11 cellular contexts compared by ENCODE assay signal in genomic region chr6:149499066-149499465, GRCh38. TPM values are rescaled to one million over a fixed set of nuclear protein-coding genes. Genes with fewer than 3 reads are reported as not detected.
DNase-seq lines count a peak whose midpoint lies in the region; ATAC-seq and TF ChIP-seq lines count a peak whose summit lies in the region.
"Had no signal": no experiment of that assay in that cellular context is flagged by ENCODE, and none has a peak within 500 bp of the region (broad histone marks: within the 10 kb centered on the region; RNA-seq: fewer than 3 reads in every experiment).

No MANE protein-coding gene starts in this region.

- no peak overlapping the region for H3K4me3 ChIP-seq in CD8-positive, alpha-beta T cell (ENCODE audit: low read depth, low read length)
- H3K4me3 ChIP-seq in brain microvascular endothelial cell (ENCODE audit: low read depth, low read length): no peak overlapping the region
- H3K4me3 ChIP-seq in mucosa of rectum (ENCODE audit: low read length in 2 of 2): no peak overlapping the region

- H3K27ac ChIP-seq in CD8-positive, alpha-beta T cell (ENCODE audit: low read depth, low read length): no peak overlapping the region
- H3K27ac ChIP-seq in brain microvascular endothelial cell: peak overlapping the region; percentile 23
- peak overlapping the region; percentile 48 to 56 for H3K27ac ChIP-seq in mucosa of rectum (ENCODE audit: low read depth in 2 of 2, low read length in 2 of 2)

- intact Hi-C loops in CD8-positive, alpha-beta T cell (cut with DNase I, micrococcal nuclease): no loop called here

- no peak overlapping the region for H3K9ac ChIP-seq in mucosa of rectum (ENCODE audit: low read depth in 1 of 2, low read length in 2 of 2)

- CTCF ChIA-PET in CD8-positive, alpha-beta T cell (lab: Charles Lee): interaction anchor here (0.6 to 2.0 kb wide), 3 partner anchors 18 to 157 kb away, joined by 4 to 10 read pairs (median 6); no protein-coding TSS in a partner anchor

- no peaks in the 10 kb centered on the region for H3K27me3 Mint-ChIP-seq in CD8-positive, alpha-beta T cell (ENCODE audit: low read depth)

- H3K9me3 ChIP-seq in CD8-positive, alpha-beta T cell (ENCODE audit: low read length): no peaks in the 10 kb centered on the region
- no peaks in the 10 kb centered on the region for H3K9me3 ChIP-seq in mucosa of rectum (ENCODE audit: control insufficient read depth in 2 of 2, low read length in 2 of 2)

- H3K4me1 Mint-ChIP-seq in CD8-positive, alpha-beta T cell (ENCODE audit: low read depth): peaks cover 38% of the 10 kb centered on the region

- H3K9me3 Mint-ChIP-seq in CD8-positive, alpha-beta T cell: no peaks in the 10 kb centered on the region

- no peak overlapping the region for H3K4me3 Mint-ChIP-seq in CD8-positive, alpha-beta T cell

- H3K36me3 Mint-ChIP-seq in CD8-positive, alpha-beta T cell: peaks cover 26% of the 10 kb centered on the region

- H3K27ac Mint-ChIP-seq in CD8-positive, alpha-beta T cell: peak overlapping the region; percentile 50

- POLR2A ChIA-PET in CD8-positive, alpha-beta T cell (lab: Charles Lee): interaction anchor here (0.6 to 1.3 kb wide), 2 partner anchors 14 to 18 kb away, joined by 3 read pairs; partner anchors contain the start of gene ZC3H12D

- no peak for ATAC-seq in CD8-positive, alpha-beta T cell

- DNase-seq in CD8-positive, alpha-beta T cell: no peak
- peak; percentile 81 for DNase-seq in LHCN-M2 (ENCODE audit: low read depth)
- DNase-seq in brain microvascular endothelial cell: peak; percentile 77
- no peak for DNase-seq in SKM-1 (lab: John Stamatoyannopoulos, UW; ENCODE audit: unreplicated experiment)
- no peak for DNase-seq in anterior cingulate cortex (lab: John Stamatoyannopoulos, UW)
- no peak for DNase-seq in nucleus accumbens (lab: John Stamatoyannopoulos, UW)
- DNase-seq in NOMO-1 treated with DMSO at 0.1 percent for 48 hours (lab: John Stamatoyannopoulos, UW; ENCODE audit: unreplicated experiment): no peak
- DNase-seq: aorta; left cardiac atrium; stimulated activated CD4-positive, alpha-beta T cell treated with anti-CD3 and anti-CD28 coated beads, Interleukin-2, amount 100 ng/mL, for 24 hours had no signal

- peaks cover 24% of the 10 kb centered on the region for H3K4me1 ChIP-seq in CD8-positive, alpha-beta T cell (ENCODE audit: insufficient read depth, low read length)
- peaks cover 0 to 13% of the 10 kb centered on the region in 2 donors for H3K4me1 ChIP-seq in mucosa of rectum (ENCODE audit: control insufficient read depth in 2 of 2, insufficient read depth in 2 of 2, low read length in 2 of 2)

- in situ Hi-C loops in brain microvascular endothelial cell (cut with HindIII; ENCODE audit: low pct_ligation_motif_present, low sequenced_read_pairs): no loop called here

- no peak for TF ChIP-seq CTCF in CD8-positive, alpha-beta T cell (IDR thresholded peaks at IDR 0.05)
- TF ChIP-seq CTCF in brain microvascular endothelial cell (IDR thresholded peaks at IDR 0.05; ENCODE audit: low read depth, low read length, missing control alignments): no peak

- H3K27me3 ChIP-seq in CD8-positive, alpha-beta T cell (ENCODE audit: insufficient read depth, low read length): no peaks in the 10 kb centered on the region
- H3K27me3 ChIP-seq in brain microvascular endothelial cell (replicated peaks): no peaks in the 10 kb centered on the region
- H3K27me3 ChIP-seq in mucosa of rectum (ENCODE audit: control insufficient read depth in 2 of 2, insufficient read depth in 2 of 2, low read length in 2 of 2): no peaks in the 10 kb centered on the region

- no peaks in the 10 kb centered on the region for H3K36me3 ChIP-seq in CD8-positive, alpha-beta T cell (ENCODE audit: insufficient read depth, low read length)
- no peaks in the 10 kb centered on the region for H3K36me3 ChIP-seq in brain microvascular endothelial cell (replicated peaks)
- peaks cover 0 to under 1% of the 10 kb centered on the region in 2 donors for H3K36me3 ChIP-seq in mucosa of rectum (ENCODE audit: control insufficient read depth in 2 of 2, insufficient read depth in 2 of 2, low read length in 2 of 2)

RNA-seq across cellular contexts. Expression of gene ZC3H12D, which starts 14.3 kb away (rescaled TPM):
- total RNA-seq in CD8-positive, alpha-beta T cell: 10 to 100 TPM; 45.9 to 50.0 TPM
- total RNA-seq in LHCN-M2 (2014; rRNA removed): 0.06 TPM in 1 of 2 replicates, not detected in the other
- 0.02 TPM for polyA plus RNA-seq in LHCN-M2 (2012)

RNA-seq across cellular contexts. Expression of gene PPIL4, which starts 46.8 kb away (rescaled TPM):
- 10 to 100 TPM; 59.1 to 59.4 TPM for total RNA-seq in CD8-positive, alpha-beta T cell
- total RNA-seq in LHCN-M2 (2014; rRNA removed): 34.8 and 35.9 TPM in 2 replicates
- polyA plus RNA-seq in LHCN-M2 (2012): 11.7 TPM

Comparison
In these comparisons a context has a peak if more than half of its experiments do, and no peak if none do; other contexts are left out.
1. DNase-seq: peak in LHCN-M2 (single experiment) and brain microvascular endothelial cell (single experiment); none in CD8-positive, alpha-beta T cell (0 of 7), SKM-1 (single experiment), anterior cingulate cortex (0 of 58), nucleus accumbens (0 of 56) and NOMO-1 treated with DMSO at 0.1 percent for 48 hours (single experiment).
2. RNA of gene ZC3H12D, which starts 14.3 kb away (total RNA-seq): 45.9 to 50.0 TPM in CD8-positive, alpha-beta T cell; 0.06 TPM in LHCN-M2; every median in the first group is over 10 times any median in the second.